24 cellular contexts compared by ENCODE assay signal in genomic region chr11:14668733-14669301, GRCh38. TPM values are rescaled to one million over a fixed set of nuclear protein-coding genes. Genes with fewer than 3 reads are reported as not detected.
DNase-seq lines count a peak whose midpoint lies in the region; ATAC-seq, FAIRE-seq and TF ChIP-seq lines count a peak whose summit lies in the region.
"Had no signal": no experiment of that assay in that cellular context is flagged by ENCODE, and none has a peak within 500 bp of the region (broad histone marks: within the 10 kb centered on the region; RNA-seq: fewer than 3 reads in every experiment).

No MANE protein-coding gene starts in this region.

- TF ChIP-seq POLR2A in HepG2 (IDR thresholded peaks at IDR 0.05; ENCODE audit: insufficient read depth in 1 of 2, low read depth in 2 of 2, low read length in 2 of 2) (no peak), adrenal gland (IDR thresholded peaks at IDR 0.05) (no peak)

- intact Hi-C loops in left ventricle myocardium superior (cut with micrococcal nuclease), result no loop called here
- intact Hi-C loops in cardiac septum (cut with DNase I), result no loop called here
- intact Hi-C loops in HepG2 (cut with micrococcal nuclease; ENCODE audit: unreplicated experiment), result no loop called here
- intact Hi-C loops in adrenal gland (cut with DNase I), result no loop called here

- no peak overlapping the region for H3K4me3 ChIP-seq in HepG2 (replicated peaks in 1 of 3; ENCODE audit: insufficient read depth in 1 of 3, low read depth in 2 of 3, low read length in 3 of 3)
- H3K4me3 ChIP-seq in adrenal gland, result no peak overlapping the region
- H3K4me3 ChIP-seq in MM.1S (ENCODE audit: low read length), result no peak overlapping the region
- H3K4me3 ChIP-seq: BLaER1, ovary had no signal

- H2AFZ ChIP-seq in HepG2 (ENCODE audit: low read length), result no peak overlapping the region
- no peak overlapping the region for H2AFZ ChIP-seq in MM.1S (ENCODE audit: low read length)

- ATAC-seq in left ventricle myocardium superior (peak; percentile 22), HepG2 (peak; percentile 74)
- ATAC-seq in activated naive CD8-positive, alpha-beta T cell treated with anti-CD3 and anti-CD28 coated beads, Interleukin-2, amount 10 ng/mL, durations not matched to agents 7 days and 5 days (ENCODE audit: low read depth), result peak; percentile 36
- ATAC-seq: left colon, Panc1 had no signal

- no peak for TF ChIP-seq CTCF in HepG2 (CRISPR knock-in tag; IDR thresholded peaks at IDR 0.05)
- no peak for TF ChIP-seq CTCF in adrenal gland (IDR thresholded peaks at IDR 0.05)
- no peak for TF ChIP-seq CTCF in MM.1S (IDR thresholded peaks at IDR 0.05; ENCODE audit: low read length)

- H3K9me3 Mint-ChIP-seq in activated naive CD8-positive, alpha-beta T cell treated with anti-CD3 and anti-CD28 coated beads, Interleukin-2, amount 10 ng/mL, durations not matched to agents 7 days and 5 days, result peaks cover 12% of the 10 kb centered on the region
- H3K9me3 Mint-ChIP-seq: activated T-cell treated with anti-CD3 and anti-CD28 coated beads, Interleukin-2, amount 50 U/mL, for 4 hours had no signal

- no peaks in the 10 kb centered on the region for H3K9me2 ChIP-seq in MM.1S (replicated peaks; ENCODE audit: insufficient read depth, low read length)

- H4K20me1 ChIP-seq in HepG2 (ENCODE audit: insufficient read depth, low read length) (0 out of 2 replicates have a peak, but pooled peaks cover 2% of the 10 kb centered on the region), MM.1S (ENCODE audit: insufficient read depth, low read length) (no peaks in the 10 kb centered on the region)
- H4K20me1 ChIP-seq: BLaER1 had no signal

- DNase-seq in left ventricle myocardium superior (no peak), cardiac septum (ENCODE audit: low spot score) (no peak), HepG2 (ENCODE audit: low spot score) (peak; percentile 37), NCI-H187 (lab: John Stamatoyannopoulos, UW) (no peak), adrenal gland (no peak), MM.1S (no peak), NOMO-1 treated with dmso at 0.1 percent for 144 hours (lab: John Stamatoyannopoulos, UW; ENCODE audit: unreplicated experiment) (no peak)
- no peak for DNase-seq in activated naive CD8-positive, alpha-beta T cell treated with anti-CD3 and anti-CD28 coated beads, Interleukin-2, amount 10 ng/mL, durations not matched to agents 7 days and 5 days
- DNase-seq: ACHN; activated CD4-positive, alpha-beta T cell treated with anti-CD3 and anti-CD28 coated beads, Interleukin-2, amount 50 U/mL, for 48 hours; activated T-cell treated with anti-CD3 and anti-CD28 coated beads, Interleukin-2, amount 50 U/mL, for 4 hours; amniotic stem cell; left colon; midbrain; NCI-H1105; NCI-H2081; NCI-H446; ovary had no signal

- peak overlapping the region; percentile 41 for H3K4me2 ChIP-seq in HepG2 (ENCODE audit: low read depth, low read length)
- H3K4me2 ChIP-seq in MM.1S (ENCODE audit: low read depth, low read length), result no peak overlapping the region
- H3K4me2 ChIP-seq: BLaER1 had no signal

- H3K4me1 ChIP-seq in HepG2 (ENCODE audit: insufficient read depth, low read length) (peaks cover 44% of the 10 kb centered on the region), adrenal gland (replicated peaks in 1 of 2) (no peaks in the 10 kb centered on the region), MM.1S (ENCODE audit: low read length) (no peaks in the 10 kb centered on the region)
- H3K4me1 ChIP-seq: BLaER1 had no signal

- in situ Hi-C loops in HepG2 (cut with HindIII; ENCODE audit: extremely low pct_ligation_motif_present, low pct_unique_long_range_greater_than_20kb), result no loop called here

- TF ChIP-seq RAD21 in HepG2 (CRISPR knock-in tag; IDR thresholded peaks at IDR 0.05), result no peak

- POLR2A ChIA-PET in activated naive CD8-positive, alpha-beta T cell treated with anti-CD3 and anti-CD28 coated beads, Interleukin-2, amount 10 ng/mL, durations not matched to agents 7 days and 5 days (lab: Charles Lee), result no interaction called here
- POLR2A ChIA-PET in HepG2 (lab: Yijun Ruan, JAX), result interaction anchor here (1.0 kb wide), 1 partner anchor 25 kb away, joined by 3 read pairs; no protein-coding TSS in a partner anchor

- no peaks in the 10 kb centered on the region for H3K9me3 ChIP-seq in HepG2 (ENCODE audit: low read length)
- no peaks in the 10 kb centered on the region for H3K9me3 ChIP-seq in adrenal gland (replicated peaks in 1 of 3)
- no peaks in the 10 kb centered on the region for H3K9me3 ChIP-seq in MM.1S (replicated peaks; ENCODE audit: insufficient read depth, low read length)
- H3K9me3 ChIP-seq: BLaER1, ovary had no signal

- no peak overlapping the region for H3K4me3 Mint-ChIP-seq in activated naive CD8-positive, alpha-beta T cell treated with anti-CD3 and anti-CD28 coated beads, Interleukin-2, amount 10 ng/mL, durations not matched to agents 7 days and 5 days
- H3K4me3 Mint-ChIP-seq: activated T-cell treated with anti-CD3 and anti-CD28 coated beads, Interleukin-2, amount 50 U/mL, for 4 hours; nephron; type B pancreatic cell had no signal

- 44% methylated on average over 6 of the region's 6 CpGs for WGBS in HepG2 (ENCODE audit: low lambda C conversion rate)
- WGBS in adrenal gland, 4 donors, result 57 to 64% (median 62%) methylated on average over 6 of the region's 6 CpGs

- peak overlapping the region; percentile 53 for H3K27ac ChIP-seq in HepG2 (ENCODE audit: extremely low read length, insufficient read depth, low read length)
- no peak overlapping the region for H3K27ac ChIP-seq in adrenal gland
- H3K27ac ChIP-seq in MM.1S (ENCODE audit: low read length), result no peak overlapping the region
- H3K27ac ChIP-seq: BLaER1, ovary, VCaP had no signal

- H3K79me2 ChIP-seq in HepG2 (ENCODE audit: insufficient read depth, low read length) (peaks cover 23% of the 10 kb centered on the region), MM.1S (ENCODE audit: low read length) (no peaks in the 10 kb centered on the region)

- H3K9ac ChIP-seq in HepG2 (ENCODE audit: insufficient read depth, low read depth, low read length), result no peak overlapping the region
- H3K9ac ChIP-seq in MM.1S (ENCODE audit: low read length), result no peak overlapping the region
- H3K9ac ChIP-seq: BLaER1 had no signal

- peaks cover 30% of the 10 kb centered on the region for H3K4me1 Mint-ChIP-seq in activated naive CD8-positive, alpha-beta T cell treated with anti-CD3 and anti-CD28 coated beads, Interleukin-2, amount 10 ng/mL, durations not matched to agents 7 days and 5 days
- H3K4me1 Mint-ChIP-seq: nephron had no signal

- H3K27me3 ChIP-seq in HepG2 (ENCODE audit: control insufficient read depth in 1 of 2, insufficient read depth in 2 of 2, low read length in 2 of 2) (no peaks in the 10 kb centered on the region), adrenal gland (no peaks in the 10 kb centered on the region), MM.1S (replicated peaks; ENCODE audit: insufficient read depth, low read length) (no peaks in the 10 kb centered on the region)
- H3K27me3 ChIP-seq: BLaER1, ovary had no signal

- BruUV-seq in HepG2 (replicated peaks; lab: Mats Ljungman, UMichigan), result no TSS peak

- H3K36me3 Mint-ChIP-seq in activated naive CD8-positive, alpha-beta T cell treated with anti-CD3 and anti-CD28 coated beads, Interleukin-2, amount 10 ng/mL, durations not matched to agents 7 days and 5 days, result peaks cover 66% of the 10 kb centered on the region

- H3F3A ChIP-seq in MM.1S (ENCODE audit: insufficient read depth, low read length), result no peaks in the 10 kb centered on the region

- TF ChIP-seq EP300 in HepG2 (IDR thresholded peaks at IDR 0.05; ENCODE audit: low read depth in 2 of 2, low read length in 2 of 2) (no peak), HepG2 (CRISPR knock-in tag; IDR thresholded peaks at IDR 0.05; ENCODE audit: borderline replicate concordance) (no peak)

- H3K27me3 Mint-ChIP-seq in activated naive CD8-positive, alpha-beta T cell treated with anti-CD3 and anti-CD28 coated beads, Interleukin-2, amount 10 ng/mL, durations not matched to agents 7 days and 5 days, result no peaks in the 10 kb centered on the region
- H3K27me3 Mint-ChIP-seq: type B pancreatic cell had no signal

- CTCF ChIA-PET in HepG2 (lab: Yijun Ruan, JAX; ENCODE audit: low intra/inter-chr PET ratio, low total read pairs), result no interaction called here

- no peak for FAIRE-seq in HepG2 (lab: Jason Lieb, UNC)
- FAIRE-seq: bronchial epithelial cell had no signal

- 0 out of 5 replicates have a peak, but pooled peaks cover 0 to 2% of the 10 kb centered on the region in 2 experiments for H3K36me3 ChIP-seq in HepG2 (replicated peaks in 1 of 2; ENCODE audit: control insufficient read depth in 1 of 2, insufficient read depth in 2 of 2, low read length in 2 of 2)
- H3K36me3 ChIP-seq in adrenal gland (replicated peaks in 1 of 2), result no peaks in the 10 kb centered on the region
- H3K36me3 ChIP-seq in MM.1S (replicated peaks; ENCODE audit: insufficient read depth, low read length), result no peaks in the 10 kb centered on the region
- H3K36me3 ChIP-seq: BLaER1, ovary had no signal

- peak overlapping the region; percentile 54 for H3K27ac Mint-ChIP-seq in activated naive CD8-positive, alpha-beta T cell treated with anti-CD3 and anti-CD28 coated beads, Interleukin-2, amount 10 ng/mL, durations not matched to agents 7 days and 5 days
- H3K27ac Mint-ChIP-seq: nephron, type B pancreatic cell had no signal

RNA-seq across cellular contexts. Expression of gene PDE3B, which starts 25.2 kb away (rescaled TPM):
- total RNA-seq in left ventricle myocardium superior, result 5.6 TPM
- 8.7 TPM for total RNA-seq in cardiac septum
- total RNA-seq in activated naive CD8-positive, alpha-beta T cell treated with anti-CD3 and anti-CD28 coated beads, Interleukin-2, amount 10 ng/mL, durations not matched to agents 7 days and 5 days, result 100 to 1,000 TPM; 117 to 125 TPM
- 19.6 and 26.5 TPM in 2 replicates for total RNA-seq in HepG2 (2016; rRNA removed; fragmentation: Illumina TruSeq; extraction: Trizol)
- total RNA-seq in HepG2 (2016; cell fraction: cytosol; rRNA removed; fragmentation: Illumina TruSeq; extraction: Trizol; ENCODE audit: low read depth), result 9.1 and 9.7 TPM in 2 replicates
- 18.7 and 26.8 TPM in 2 replicates for total RNA-seq in HepG2 (2016; cell fraction: insoluble cytoplasmic fraction; rRNA removed; fragmentation: Illumina TruSeq; extraction: Trizol)
- 10.7 and 12.0 TPM in 2 replicates for total RNA-seq in HepG2 (2016; cell fraction: membrane; rRNA removed; fragmentation: Illumina TruSeq; extraction: Trizol)
- total RNA-seq in HepG2 (2016; cell fraction: nucleus; rRNA removed; fragmentation: Illumina TruSeq; extraction: Trizol), result 59.3 and 61.3 TPM in 2 replicates
- 12.8 and 14.1 TPM in 2 replicates for polyA plus RNA-seq in HepG2 (2011; rRNA removed)
- polyA plus RNA-seq in HepG2 (2011; cell fraction: cytosol; rRNA removed), result 5.2 and 7.0 TPM in 2 replicates
- polyA plus RNA-seq in HepG2 (2011; cell fraction: nucleus; rRNA removed), result 12.5 and 13.7 TPM in 2 replicates
- polyA plus RNA-seq in HepG2 (2012), result 13.9 and 22.3 TPM in 2 replicates
- 0.80 and 0.88 TPM in 2 replicates for polyA plus RNA-seq in HepG2 (2016; cell fraction: cytosol; fragmentation: Illumina TruSeq; extraction: Trizol; ENCODE audit: low read depth)
- 12.6 and 13.1 TPM in 2 replicates for polyA plus RNA-seq in HepG2 (2016; cell fraction: insoluble cytoplasmic fraction; fragmentation: Illumina TruSeq; extraction: Trizol; ENCODE audit: low read depth)
- 2.2 and 2.7 TPM in 2 replicates for polyA plus RNA-seq in HepG2 (2016; cell fraction: membrane; fragmentation: Illumina TruSeq; extraction: Trizol; ENCODE audit: low read depth)
- 26.0 and 26.6 TPM in 2 replicates for polyA plus RNA-seq in HepG2 (2016; cell fraction: nucleus; fragmentation: Illumina TruSeq; extraction: Trizol; ENCODE audit: insufficient read depth, low read depth)
- polyA minus RNA-seq in HepG2 (2011; rRNA and poly(A)+ RNA removed; ENCODE audit: low replicate concordance), result 27.0 and 31.4 TPM in 2 replicates
- 29.8 and 43.1 TPM in 2 replicates for polyA minus RNA-seq in HepG2 (2011; cell fraction: cytosol; rRNA and poly(A)+ RNA removed)
- polyA minus RNA-seq in HepG2 (2011; cell fraction: nucleus; rRNA and poly(A)+ RNA removed), result 106 and 119 TPM in 2 replicates
- 1 to 10 TPM in 7 of 8 donors, under 1 TPM in 1; 0.42 to 4.2 (median 2.2) TPM for total RNA-seq in adrenal gland
- polyA plus RNA-seq in adrenal gland, result 1 to 10 TPM; 1.0 to 2.1 (median 1.0) TPM

Comparison
In these comparisons a context has a peak if more than half of its experiments do, and no peak if none do; other contexts are left out.
1. ATAC-seq: peak in every context shown above with its lines; median percentile 74 in HepG2; 36 in activated naive CD8-positive, alpha-beta T cell treated with anti-CD3 and anti-CD28 coated beads, Interleukin-2, amount 10 ng/mL, durations not matched to agents 7 days and 5 days; 22 in left ventricle myocardium superior.